8 cellular contexts compared by ENCODE assay signal in the genomic region with DNA sequence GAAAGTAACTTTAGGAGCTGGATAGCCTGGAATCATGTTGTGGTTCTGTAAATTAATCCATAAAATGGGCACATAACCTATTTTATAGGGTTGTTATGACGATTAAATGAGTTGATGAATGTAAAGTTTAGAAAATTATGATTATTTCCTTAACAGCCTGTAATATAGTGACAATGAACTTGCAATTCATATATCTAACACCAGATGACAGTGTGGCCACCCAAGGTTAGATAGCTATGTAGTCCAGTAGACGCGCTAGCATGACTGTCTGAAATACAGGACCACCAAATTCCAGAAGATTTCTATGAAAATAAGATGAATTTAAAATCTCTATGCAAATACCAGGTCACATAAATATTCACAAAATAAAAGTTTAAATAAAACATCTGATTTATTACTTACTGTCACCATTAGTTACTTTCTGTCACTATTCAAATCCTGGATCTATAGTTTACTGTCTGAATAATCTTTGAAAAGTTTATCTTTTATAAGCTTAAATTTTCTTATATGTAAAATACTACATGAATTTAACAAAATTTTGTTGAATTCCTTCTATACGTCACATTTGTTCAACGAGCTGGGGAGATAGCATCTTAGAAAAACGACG. TPM values are rescaled to one million over a fixed set of nuclear protein-coding genes. Genes with fewer than 3 reads are reported as not detected.
DNase-seq lines count a peak whose midpoint lies in the region; ATAC-seq and TF ChIP-seq lines count a peak whose summit lies in the region.

No MANE protein-coding gene starts in this region.

- H3K36me3 Mint-ChIP-seq in central memory CD8-positive, alpha-beta T cell (ENCODE audit: insufficient read depth) = no peaks in the 10 kb centered on the region
- H3K36me3 Mint-ChIP-seq in memory B cell = no peaks in the 10 kb centered on the region

- intact Hi-C loops in ovary (cut with DNase I) = loop anchor here in 1 of 4 donors (10.0 kb wide), 1 partner anchor 242 kb away; no protein-coding TSS in a partner anchor

- H3K27ac Mint-ChIP-seq in central memory CD8-positive, alpha-beta T cell (ENCODE audit: low read depth) = no peak overlapping the region
- H3K27ac Mint-ChIP-seq in memory B cell = no peak overlapping the region

- no peaks in the 10 kb centered on the region for H3K9me3 ChIP-seq in ovary

- no peak overlapping the region for H3K4me3 Mint-ChIP-seq in central memory CD8-positive, alpha-beta T cell
- no peak overlapping the region for H3K4me3 Mint-ChIP-seq in memory B cell

- H3K27ac ChIP-seq in ovary = no peak overlapping the region

- H3K27me3 Mint-ChIP-seq in central memory CD8-positive, alpha-beta T cell = peaks cover 22% of the 10 kb centered on the region
- peaks cover 3% of the 10 kb centered on the region for H3K27me3 Mint-ChIP-seq in memory B cell

- no peak for TF ChIP-seq EP300 in ovary (IDR thresholded peaks at IDR 0.05)

- no peaks in the 10 kb centered on the region for H3K4me1 ChIP-seq in ovary (ENCODE audit: insufficient read depth)

- no peak overlapping the region for H3K4me3 ChIP-seq in ovary

- no peak for TF ChIP-seq POLR2A in ovary (IDR thresholded peaks at IDR 0.05)

- DNase-seq in CMK (ENCODE audit: low read depth) (peak; percentile 14), NCI-H446 (lab: John Stamatoyannopoulos, UW) (peak; percentile 17 to 44), memory B cell (ENCODE audit: low spot score in 2 of 2) (no peak), epidermal melanocyte (ENCODE audit: insufficient read length, low spot score) (no peak), ovary (no peak)
- DNase-seq in central memory CD8-positive, alpha-beta T cell (ENCODE audit: low spot score in 2 of 2) = no peak

- 83 to 90% (median 85%) methylated on average over 7 of the region's 7 CpGs for WGBS in ovary, 3 donors

- H3K4me1 Mint-ChIP-seq in central memory CD8-positive, alpha-beta T cell = no peaks in the 10 kb centered on the region
- H3K4me1 Mint-ChIP-seq in memory B cell = no peaks in the 10 kb centered on the region

- ATAC-seq in GM18508 (IDR thresholded peaks at IDR 0.05; ENCODE audit: insufficient read depth, unreplicated experiment) = peak; percentile 72
- ATAC-seq in HG02970 (IDR thresholded peaks at IDR 0.05; ENCODE audit: low FRiP score, unreplicated experiment) = peak; percentile 81
- peak; percentile 49 for ATAC-seq in central memory CD8-positive, alpha-beta T cell (replicated peaks; ENCODE audit: extremely low read depth, poor library complexity, severe bottlenecking)
- peak; percentile 71 for ATAC-seq in memory B cell (ENCODE audit: low read depth)

- no peaks in the 10 kb centered on the region for H3K9me3 Mint-ChIP-seq in central memory CD8-positive, alpha-beta T cell
- no peaks in the 10 kb centered on the region for H3K9me3 Mint-ChIP-seq in memory B cell

- H3K27me3 ChIP-seq in ovary = no peaks in the 10 kb centered on the region

- TF ChIP-seq CTCF in ovary (IDR thresholded peaks at IDR 0.05) = peak in 1 of 3 donors; percentile 38

- no peaks in the 10 kb centered on the region for H3K36me3 ChIP-seq in ovary

RNA-seq across cellular contexts. Expression of a gene that starts 26.1 kb away (rescaled TPM):
- 1 to 10 TPM; 3.4 to 6.3 (median 4.1) TPM for total RNA-seq in ovary
- polyA plus RNA-seq in ovary = 1 to 10 TPM; 5.8 to 7.2 TPM

Comparison
In these comparisons a context has a peak if more than half of its experiments do, and no peak if none do; other contexts are left out.
1. DNase-seq: peak in CMK (single experiment) and NCI-H446 (2 of 2); none in central memory CD8-positive, alpha-beta T cell (0 of 2), memory B cell (0 of 2), epidermal melanocyte (single experiment) and ovary (0 of 5).
2. Peak in every context shown above with its lines, with median percentiles within 50 percentile points of each other: ATAC-seq.